In genomic region chr17:51827140-51827539, GRCh38 we compare ENCODE assay signal across 3 cellular contexts.
"Had no signal": no experiment of that assay in that cellular context is flagged by ENCODE, and none has a peak within 500 bp of the region (broad histone marks: within the 10 kb centered on the region; RNA-seq: fewer than 3 reads in every experiment).

No MANE protein-coding gene starts in this region.

- DNase-seq: GDM1, GF-D8 had no signal

- ATAC-seq: GM12878 had no signal

- H3K4me3 ChIP-seq: GM12878 had no signal
